24 cellular contexts compared by ENCODE assay signal in the genomic region with DNA sequence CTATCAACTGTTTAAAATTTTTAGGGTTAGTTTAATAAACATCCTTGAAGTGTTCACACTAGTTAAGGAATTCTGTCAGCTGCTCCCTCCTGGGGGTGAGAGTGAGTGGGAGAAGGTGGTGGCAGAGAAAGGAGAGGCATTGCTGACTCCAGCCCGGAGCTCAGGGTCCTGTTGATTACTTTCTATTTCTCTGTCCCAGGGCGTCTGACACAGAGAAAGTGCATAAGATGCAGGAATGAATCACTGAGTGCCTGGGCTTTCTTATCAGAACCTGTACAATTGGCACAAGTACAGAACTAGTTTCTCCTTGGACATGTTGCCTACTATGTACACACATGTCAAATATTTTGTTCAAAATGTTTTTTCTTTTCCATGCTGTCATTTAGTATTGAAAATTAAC.
A peak's percentile ranks its signal among the peaks of the same experiment; 100 is the strongest.
DNase-seq lines count a peak whose midpoint lies in the region; TF ChIP-seq lines count a peak whose summit lies in the region.
"Had no signal": no experiment of that assay in that cellular context is flagged by ENCODE, and none has a peak within 500 bp of the region (broad histone marks: within the 10 kb centered on the region; RNA-seq: fewer than 3 reads in every experiment).

No MANE protein-coding gene starts in this region.

- no peaks in the 10 kb centered on the region for H3K4me1 Mint-ChIP-seq in osteocyte (ENCODE audit: unreplicated experiment)
- H3K4me1 Mint-ChIP-seq: CD14-positive monocyte; CD4-positive, alpha-beta memory T cell; CD4-positive, CD25-positive, alpha-beta regulatory T cell; CD8-positive, alpha-beta memory T cell had no signal

- H2AFZ ChIP-seq in hepatocyte, result no peak overlapping the region

- H4K20me1 ChIP-seq in hepatocyte (ENCODE audit: insufficient read depth, poor library complexity, severe bottlenecking), result no peaks in the 10 kb centered on the region
- H4K20me1 ChIP-seq: BLaER1 had no signal

- no peak overlapping the region for H3K4me3 Mint-ChIP-seq in osteocyte (ENCODE audit: unreplicated experiment)
- H3K4me3 Mint-ChIP-seq: CD14-positive monocyte; CD4-positive, alpha-beta memory T cell; CD4-positive, CD25-positive, alpha-beta regulatory T cell; CD8-positive, alpha-beta memory T cell had no signal

- peaks cover 40% of the 10 kb centered on the region for H3K9me3 Mint-ChIP-seq in osteocyte (ENCODE audit: unreplicated experiment)

- DNase-seq in OCI-M1 (lab: John Stamatoyannopoulos, UW) (peak; percentile 0), adrenal gland (peak in 4 of 7 donors; percentile 25 to 52 (median 46)), hepatocyte (ENCODE audit: low spot score) (peak; percentile 15), HuH-7.5 (ENCODE audit: low spot score) (no peak), 8988T (no peak), osteocyte (ENCODE audit: extremely low spot score, unreplicated experiment) (no peak)
- DNase-seq: ACHN; BE2C; C1 segment of cervical spinal cord; CD4-positive, alpha-beta memory T cell; CD4-positive, CD25-positive, alpha-beta regulatory T cell; CD8-positive, alpha-beta memory T cell; COR-L47; DMS 273 treated with DMSO at 0.1 percent for 48 hours; DMS153; DMS53; DMS79; DND-41; EL; GDM1 had no signal

- H3K27ac ChIP-seq in adrenal gland (no peak overlapping the region), hepatocyte (no peak overlapping the region)
- H3K27ac ChIP-seq: 22Rv1, BLaER1 had no signal

- H3K79me2 ChIP-seq in hepatocyte, result no peaks in the 10 kb centered on the region

- 19 to 39% (median 30%) methylated on average over 2 of the region's 2 CpGs for WGBS in adrenal gland, 4 donors
- WGBS in hepatocyte (ENCODE audit: low lambda C conversion rate, missing lambda C conversion rate), result 34% methylated on average over 2 of the region's 2 CpGs

- H3K27me3 ChIP-seq in adrenal gland (no peaks in the 10 kb centered on the region), hepatocyte (no peaks in the 10 kb centered on the region)
- H3K27me3 ChIP-seq: BE2C, BLaER1 had no signal

- H3K27ac Mint-ChIP-seq in osteocyte (ENCODE audit: unreplicated experiment), result no peak overlapping the region
- H3K27ac Mint-ChIP-seq: CD14-positive monocyte; CD4-positive, alpha-beta memory T cell; CD4-positive, CD25-positive, alpha-beta regulatory T cell; CD8-positive, alpha-beta memory T cell had no signal

- H3K4me1 ChIP-seq in adrenal gland (replicated peaks in 1 of 2), result no peaks in the 10 kb centered on the region
- H3K4me1 ChIP-seq in hepatocyte (ENCODE audit: insufficient read depth), result no peaks in the 10 kb centered on the region
- H3K4me1 ChIP-seq: BLaER1 had no signal

- H3K4me2 ChIP-seq in hepatocyte, result no peak overlapping the region
- H3K4me2 ChIP-seq: BLaER1 had no signal

- no peak for TF ChIP-seq CTCF in adrenal gland (IDR thresholded peaks at IDR 0.05)
- TF ChIP-seq CTCF in hepatocyte (IDR thresholded peaks at IDR 0.05; ENCODE audit: poor library complexity), result no peak
- no peak for TF ChIP-seq CTCF in osteocyte (IDR thresholded peaks at IDR 0.05)

- H3K27me3 Mint-ChIP-seq in osteocyte (ENCODE audit: unreplicated experiment), result no peaks in the 10 kb centered on the region
- H3K27me3 Mint-ChIP-seq: CD4-positive, alpha-beta memory T cell; CD4-positive, CD25-positive, alpha-beta regulatory T cell; CD8-positive, alpha-beta memory T cell had no signal

- TF ChIP-seq POLR2A in adrenal gland (IDR thresholded peaks at IDR 0.05), result no peak

- no peaks in the 10 kb centered on the region for H3K36me3 Mint-ChIP-seq in osteocyte (ENCODE audit: unreplicated experiment)
- H3K36me3 Mint-ChIP-seq: CD14-positive monocyte; CD4-positive, alpha-beta memory T cell; CD4-positive, CD25-positive, alpha-beta regulatory T cell; CD8-positive, alpha-beta memory T cell had no signal

- no peak overlapping the region for H3K4me3 ChIP-seq in adrenal gland
- no peak overlapping the region for H3K4me3 ChIP-seq in hepatocyte
- H3K4me3 ChIP-seq: BLaER1, GM12878 had no signal

- peaks cover 0 to 3% (median 0%) of the 10 kb centered on the region in 3 donors for H3K9me3 ChIP-seq in adrenal gland (replicated peaks in 1 of 3)
- no peaks in the 10 kb centered on the region for H3K9me3 ChIP-seq in hepatocyte (ENCODE audit: low read depth)
- H3K9me3 ChIP-seq: BE2C had no signal

- no peaks in the 10 kb centered on the region for H3K36me3 ChIP-seq in adrenal gland (replicated peaks in 1 of 2)
- no peaks in the 10 kb centered on the region for H3K36me3 ChIP-seq in hepatocyte (replicated peaks; ENCODE audit: insufficient read depth, low read depth)
- H3K36me3 ChIP-seq: BE2C, BLaER1 had no signal

- intact Hi-C loops in adrenal gland (cut with DNase I), result no loop called here

- H3K9me2 ChIP-seq in hepatocyte (replicated peaks; ENCODE audit: insufficient read depth), result no peaks in the 10 kb centered on the region

Comparison
In these comparisons a context has a peak if more than half of its experiments do, and no peak if none do; other contexts are left out.
1. DNase-seq: peak in OCI-M1 (single experiment), adrenal gland (4 of 7) and hepatocyte (single experiment); none in HuH-7.5 (single experiment), 8988T (single experiment) and osteocyte (single experiment).